1 cellular context compared by ENCODE assay signal in the genomic region with DNA sequence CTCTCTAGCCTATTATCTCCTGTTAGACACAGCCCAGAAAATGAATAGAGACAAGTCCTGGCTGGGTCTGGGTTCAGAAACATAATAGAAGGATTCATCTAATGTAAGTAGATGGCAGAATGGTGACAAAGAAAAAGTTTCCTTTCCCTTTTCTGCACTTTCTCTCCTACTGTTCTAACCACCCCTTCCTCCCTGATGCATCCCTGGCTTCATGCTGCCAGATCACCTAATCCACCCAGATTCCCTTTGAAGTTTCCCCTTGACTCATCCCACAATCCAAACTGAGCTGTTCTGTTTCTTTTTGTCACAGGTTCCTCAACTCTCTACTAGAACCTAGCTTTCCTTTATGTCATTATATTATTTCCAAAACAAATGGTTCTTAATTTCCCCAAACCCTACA.
TF ChIP-seq lines count a peak whose summit lies in the region.

No MANE protein-coding gene starts in this region.

TF ChIP-seq in HepG2, 621 proteins besides CTCF, POLR2A, EP300 and RAD21 (continued from another document):
- TF ChIP-seq, protein P1, sequence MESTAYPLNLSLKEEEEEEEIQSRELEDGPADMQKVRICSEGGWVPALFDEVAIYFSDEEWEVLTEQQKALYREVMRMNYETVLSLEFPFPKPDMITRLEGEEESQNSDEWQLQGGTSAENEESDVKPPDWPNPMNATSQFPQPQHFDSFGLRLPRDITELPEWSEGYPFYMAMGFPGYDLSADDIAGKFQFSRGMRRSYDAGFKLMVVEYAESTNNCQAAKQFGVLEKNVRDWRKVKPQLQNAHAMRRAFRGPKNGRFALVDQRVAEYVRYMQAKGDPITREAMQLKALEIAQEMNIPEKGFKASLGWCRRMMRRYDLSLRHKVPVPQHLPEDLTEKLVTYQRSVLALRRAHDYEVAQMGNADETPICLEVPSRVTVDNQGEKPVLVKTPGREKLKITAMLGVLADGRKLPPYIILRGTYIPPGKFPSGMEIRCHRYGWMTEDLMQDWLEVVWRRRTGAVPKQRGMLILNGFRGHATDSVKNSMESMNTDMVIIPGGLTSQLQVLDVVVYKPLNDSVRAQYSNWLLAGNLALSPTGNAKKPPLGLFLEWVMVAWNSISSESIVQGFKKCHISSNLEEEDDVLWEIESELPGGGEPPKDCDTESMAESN (CRISPR knock-in tag; conservative IDR thresholded peaks at IDR 0.05): no peak
- TF ChIP-seq TCF7 (IDR thresholded peaks at IDR 0.05; ENCODE audit: low read depth): peak; percentile 34; the same call in 1 of the 2 replicates
- TF ChIP-seq FOSL2 (CRISPR knock-in tag; IDR thresholded peaks at IDR 0.05): 0 out of 2 replicates have a peak, but pooled peaks have one; percentile 28
